Comparison of ENCODE assay signal across 11 cellular contexts in the genomic region with DNA sequence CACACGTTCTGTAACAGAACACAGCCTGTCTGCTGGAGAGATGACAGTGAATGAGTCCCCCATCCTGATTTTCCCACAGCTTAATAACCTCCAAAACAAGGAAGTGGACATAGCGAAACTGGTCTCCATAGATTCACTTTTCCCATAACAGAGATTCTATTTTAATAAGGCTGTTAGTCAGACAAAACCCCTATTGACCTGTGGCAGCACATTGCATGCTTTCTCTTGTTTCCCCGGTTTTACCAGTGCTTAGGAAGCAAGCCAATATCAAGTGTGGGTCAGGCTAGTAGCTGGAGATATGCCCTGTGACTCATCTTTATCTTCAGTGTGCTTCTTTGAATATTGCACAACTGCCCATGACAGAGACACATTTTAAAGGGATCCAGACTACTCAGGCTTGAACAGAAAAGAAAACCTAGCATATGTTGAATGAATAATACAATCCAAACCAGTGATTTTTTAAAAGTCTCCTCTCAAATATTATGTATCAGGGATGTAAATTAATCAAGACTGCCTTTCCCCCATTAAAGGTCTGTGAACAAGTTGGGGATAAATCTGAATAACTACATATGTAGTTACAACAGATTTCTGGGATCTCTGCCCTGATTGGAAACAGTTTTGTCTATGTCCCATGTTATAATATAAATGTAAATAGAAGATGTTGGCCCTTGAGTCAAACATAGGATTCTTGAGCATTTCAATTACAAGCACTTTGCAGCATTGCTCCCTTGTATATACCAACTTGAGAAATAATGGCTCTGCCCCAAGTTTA. TPM values are rescaled to one million over a fixed set of nuclear protein-coding genes. Genes with fewer than 3 reads are reported as not detected.
DNase-seq lines count a peak whose midpoint lies in the region; ATAC-seq and TF ChIP-seq lines count a peak whose summit lies in the region.
"Had no signal": no experiment of that assay in that cellular context is flagged by ENCODE, and none has a peak within 500 bp of the region (broad histone marks: within the 10 kb centered on the region; RNA-seq: fewer than 3 reads in every experiment).

No MANE protein-coding gene starts in this region.

- DNase-seq in Daoy (ENCODE audit: low read depth): peak; percentile 91
- peak; percentile 95 for DNase-seq in RPMI7951 (ENCODE audit: low read depth)
- peak; percentile 100 for DNase-seq in fibroblast of mammary gland (ENCODE audit: low read depth)
- DNase-seq in GM19240 (ENCODE audit: insufficient read length, low spot score): no peak
- DNase-seq in middle frontal gyrus (ENCODE audit: extremely low spot score, low spot score): no peak
- DNase-seq in superior temporal gyrus (ENCODE audit: extremely low spot score): no peak
- DNase-seq: RPMI8226; stimulated activated naive CD8-positive, alpha-beta T cell treated with anti-CD3 and anti-CD28 coated beads, Interleukin-15, Interleukin-2, amounts not matched to agents 100 U/mL and 50 U/mL, for 24 hours had no signal

- no peaks in the 10 kb centered on the region for H3K9me3 ChIP-seq in parathyroid adenoma (ENCODE audit: control insufficient read depth, low read length)

- H3K36me3 ChIP-seq in parathyroid adenoma (ENCODE audit: control insufficient read depth, insufficient read depth, low read length): no peaks in the 10 kb centered on the region

- no peak overlapping the region for H3K4me2 ChIP-seq in parathyroid adenoma (ENCODE audit: low read length)

- H3K79me2 ChIP-seq in parathyroid adenoma: no peaks in the 10 kb centered on the region

- no peak overlapping the region for H2AFZ ChIP-seq in parathyroid adenoma

- no peak for ATAC-seq in GM21423 (IDR thresholded peaks at IDR 0.05; ENCODE audit: unreplicated experiment)
- ATAC-seq: stimulated activated naive CD8-positive, alpha-beta T cell treated with anti-CD3 and anti-CD28 coated beads, Interleukin-15, Interleukin-2, amounts not matched to agents 100 U/mL and 50 U/mL, for 24 hours had no signal

- H3K9ac ChIP-seq in parathyroid adenoma: no peak overlapping the region

- TF ChIP-seq CTCF in fibroblast of mammary gland (conservative IDR thresholded peaks at IDR 0.05; ENCODE audit: control insufficient read depth, insufficient read depth, low read depth, low read length) (no peak), parathyroid adenoma (IDR thresholded peaks at IDR 0.05) (no peak)

- H3K4me3 ChIP-seq in fibroblast of mammary gland (ENCODE audit: control insufficient read depth, low read depth, low read length) (no peak overlapping the region), parathyroid adenoma (ENCODE audit: low read depth, low read length) (no peak overlapping the region)

- H3K27me3 ChIP-seq in parathyroid adenoma (ENCODE audit: control insufficient read depth, insufficient read depth, low read length): no peaks in the 10 kb centered on the region

- H3K27ac ChIP-seq in parathyroid adenoma: peak overlapping the region; percentile 50

- peaks cover 2% of the 10 kb centered on the region for H3K4me1 ChIP-seq in parathyroid adenoma

RNA-seq across cellular contexts. Expression of a gene that starts 11.9 kb away (rescaled TPM):
- not detected in 2 replicates for total RNA-seq in Daoy (2014; rRNA removed; shearing (Covaris generic))
- not detected in 2 replicates for total RNA-seq in RPMI7951 (2014; rRNA removed; shearing (Covaris generic))
- total RNA-seq: lung microvascular endothelial cell had no signal

RNA-seq across cellular contexts. Expression of a gene that starts 54.9 kb away (rescaled TPM):
- total RNA-seq in Daoy (2014; rRNA removed; shearing (Covaris generic)): not detected in 2 replicates
- not detected in 2 replicates for total RNA-seq in RPMI7951 (2014; rRNA removed; shearing (Covaris generic))
- total RNA-seq: lung microvascular endothelial cell had no signal

Comparison
In these comparisons a context has a peak if more than half of its experiments do, and no peak if none do; other contexts are left out.
1. DNase-seq: peak in Daoy (single experiment), RPMI7951 (single experiment) and fibroblast of mammary gland (single experiment); none in GM19240 (single experiment), middle frontal gyrus (single experiment) and superior temporal gyrus (single experiment).